Comparison of ENCODE assay signal across 1 cellular context in genomic region chr6:75445738-75446137, GRCh38.
A peak's percentile ranks its signal among the peaks of the same experiment; 100 is the strongest.
TF ChIP-seq lines count a peak whose summit lies in the region.

No MANE protein-coding gene starts in this region.

TF ChIP-seq in K562, 482 proteins besides CTCF, POLR2A, EP300 and RAD21:
- TF ChIP-seq MAFG (tag; conservative IDR thresholded peaks at IDR 0.05), result 0 out of 2 replicates have a peak, but pooled peaks have one; percentile 6
- peak; percentile 76 for TF ChIP-seq ZNF316 (IDR thresholded peaks at IDR 0.05)
- no peak for TF ChIP-seq ZNF592 (IDR thresholded peaks at IDR 0.05)
- no peak for TF ChIP-seq ZNF740 (CRISPR knock-in tag; IDR thresholded peaks at IDR 0.05)
- TF ChIP-seq ZNF740 (tag; IDR thresholded peaks at IDR 0.05), result no peak
- TF ChIP-seq MED1 (CRISPR knock-in tag; IDR thresholded peaks at IDR 0.05; ENCODE audit: borderline replicate concordance), result no peak
- TF ChIP-seq THAP7 (CRISPR knock-in tag; IDR thresholded peaks at IDR 0.05), result no peak
- TF ChIP-seq MAFF (IDR thresholded peaks at IDR 0.05; ENCODE audit: low read length), result peak; percentile 39; the same call in 1 of the 2 replicates
- no peak for TF ChIP-seq ZNF12 (CRISPR knock-in tag; IDR thresholded peaks at IDR 0.05)
- no peak for TF ChIP-seq ZBTB17 (CRISPR knock-in tag; IDR thresholded peaks at IDR 0.05)
- no peak for TF ChIP-seq POLR2B (IDR thresholded peaks at IDR 0.05; ENCODE audit: low read depth, partially characterized antibody)
- TF ChIP-seq C11orf30 (IDR thresholded peaks at IDR 0.05; ENCODE audit: low read depth), result peak; percentile 50; the same call in 1 of the 2 replicates
TF ChIP-seq in K562: peak in this region for 4.
